Comparison of ENCODE assay signal across 9 cellular contexts in the genomic region with DNA sequence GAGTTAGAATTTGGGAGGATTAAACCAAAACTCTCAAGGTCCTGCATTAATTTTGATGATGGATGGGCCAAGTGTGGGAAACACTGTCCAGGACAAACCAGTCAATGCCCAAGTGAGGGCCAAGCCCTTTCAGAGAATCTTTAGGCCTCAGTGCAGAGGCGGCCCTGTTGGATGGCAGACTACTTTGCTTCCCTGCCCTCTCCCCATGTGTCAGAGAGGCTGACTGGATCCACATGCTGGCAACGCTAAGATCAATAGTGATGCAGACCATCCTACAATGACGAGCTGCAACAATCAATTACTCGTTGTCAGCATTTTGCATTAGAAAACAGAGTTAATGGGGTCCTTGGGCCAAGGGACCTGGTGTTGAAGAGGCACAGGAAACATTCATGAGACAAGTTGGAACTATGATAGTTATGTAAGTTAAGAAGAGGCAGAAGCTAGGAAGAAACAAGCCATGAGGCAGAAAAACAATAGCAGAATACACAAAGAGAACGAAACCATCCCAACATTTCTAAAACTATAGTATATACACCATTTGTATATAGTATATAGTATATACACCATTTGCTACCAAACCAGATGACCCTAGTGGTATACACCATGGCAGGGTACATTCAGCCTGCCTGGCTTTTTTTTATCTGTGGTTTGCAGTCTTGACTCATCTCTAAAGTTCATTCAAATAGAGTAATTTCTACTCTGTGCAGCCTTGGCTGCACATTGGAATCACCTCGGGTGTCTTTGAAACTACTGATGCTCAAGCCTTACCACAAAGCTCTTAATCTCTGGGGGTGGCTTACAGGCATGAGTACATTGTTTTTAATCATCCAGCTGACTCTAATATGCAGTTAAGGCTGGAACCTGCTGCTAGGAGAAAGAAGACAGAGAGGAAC.
A peak's percentile ranks its signal among the peaks of the same experiment; 100 is the strongest.
DNase-seq lines count a peak whose midpoint lies in the region; ATAC-seq and TF ChIP-seq lines count a peak whose summit lies in the region.
"Had no signal": no experiment of that assay in that cellular context is flagged by ENCODE, and none has a peak within 500 bp of the region (broad histone marks: within the 10 kb centered on the region; RNA-seq: fewer than 3 reads in every experiment).

No MANE protein-coding gene starts in this region.

- no peak overlapping the region for H3K4me3 ChIP-seq in brain microvascular endothelial cell (ENCODE audit: low read depth, low read length)

- H3K36me3 ChIP-seq in brain microvascular endothelial cell (replicated peaks) = no peaks in the 10 kb centered on the region

- H3K27me3 ChIP-seq in brain microvascular endothelial cell (replicated peaks) = no peaks in the 10 kb centered on the region

- ATAC-seq in GM18867 (IDR thresholded peaks at IDR 0.05; ENCODE audit: unreplicated experiment) = peak; percentile 86
- peak; percentile 95 for ATAC-seq in GM21529 (IDR thresholded peaks at IDR 0.05; ENCODE audit: unreplicated experiment)
- peak; percentile 80 for ATAC-seq in HG03159 (IDR thresholded peaks at IDR 0.05; ENCODE audit: unreplicated experiment)

- TF ChIP-seq CTCF in brain microvascular endothelial cell (IDR thresholded peaks at IDR 0.05; ENCODE audit: low read depth, low read length, missing control alignments) = no peak

- no peak overlapping the region for H3K27ac ChIP-seq in brain microvascular endothelial cell

- in situ Hi-C loops in brain microvascular endothelial cell (cut with HindIII; ENCODE audit: low pct_ligation_motif_present, low sequenced_read_pairs) = no loop called here

- DNase-seq in brain microvascular endothelial cell (peak; percentile 42), NCI-H2227 treated with DMSO at 0.1 percent for 48 hours (lab: John Stamatoyannopoulos, UW) (no peak), nucleus accumbens (lab: John Stamatoyannopoulos, UW) (no peak), NCI-H2171 treated with DMSO at 0.1 percent for 48 hours (lab: John Stamatoyannopoulos, UW) (no peak), COLO668 (lab: John Stamatoyannopoulos, UW; ENCODE audit: unreplicated experiment) (no peak)
- DNase-seq: Caco-2 had no signal
